11 cellular contexts compared by ENCODE assay signal in the genomic region with DNA sequence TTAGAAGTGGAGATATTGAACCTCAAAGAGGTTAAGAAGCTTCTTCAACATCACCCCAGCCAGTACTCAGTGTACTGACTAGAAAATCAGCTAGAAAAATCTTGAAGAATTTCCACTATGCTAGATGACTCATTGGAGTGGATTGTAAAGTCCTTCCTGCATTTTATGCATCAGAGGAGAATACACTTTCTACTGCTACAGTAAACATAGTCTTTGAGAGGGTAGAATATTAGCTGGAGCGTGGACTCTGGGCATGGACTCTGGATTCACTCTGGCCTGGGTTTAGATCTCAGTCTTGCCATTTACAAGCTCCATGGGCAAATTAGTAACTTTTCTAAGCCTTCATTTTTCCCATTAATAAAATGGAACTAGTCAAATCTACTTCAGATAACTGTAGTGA.
DNase-seq lines count a peak whose midpoint lies in the region; ATAC-seq and TF ChIP-seq lines count a peak whose summit lies in the region.
"Had no signal": no experiment of that assay in that cellular context is flagged by ENCODE, and none has a peak within 500 bp of the region (broad histone marks: within the 10 kb centered on the region; RNA-seq: fewer than 3 reads in every experiment).

No MANE protein-coding gene starts in this region.

- no peak overlapping the region for H3K4me3 ChIP-seq in foreskin fibroblast (ENCODE audit: low read depth in 1 of 2, low read length in 2 of 2)
- H3K4me3 ChIP-seq in skeletal muscle cell (ENCODE audit: low read depth, low read length) = no peak overlapping the region
- H3K4me3 ChIP-seq in CD8-positive, alpha-beta T cell (ENCODE audit: low read depth, low read length) = no peak overlapping the region
- H3K4me3 ChIP-seq: dorsolateral prefrontal cortex had no signal

- H3K27ac Mint-ChIP-seq in CD8-positive, alpha-beta T cell = no peak overlapping the region

- peak; percentile 77 for DNase-seq in GM03348 (ENCODE audit: low spot score)
- peak; percentile 78 to 93 for DNase-seq in SW 1271 (lab: John Stamatoyannopoulos, UW)
- peak; percentile 74 to 83 for DNase-seq in foreskin fibroblast
- peak; percentile 56 for DNase-seq in skeletal muscle cell (ENCODE audit: low read depth)
- no peak for DNase-seq in sciatic nerve (ENCODE audit: low spot score)
- DNase-seq in CD8-positive, alpha-beta T cell = no peak
- DNase-seq: dorsolateral prefrontal cortex, midbrain, NCI-H2081 had no signal

- H3K4me3 Mint-ChIP-seq in CD8-positive, alpha-beta T cell = no peak overlapping the region

- intact Hi-C loops in sciatic nerve (cut with DNase I) = no loop called here
- intact Hi-C loops in CD8-positive, alpha-beta T cell (cut with DNase I, micrococcal nuclease) = no loop called here

- TF ChIP-seq CTCF in foreskin fibroblast (IDR thresholded peaks at IDR 0.05; ENCODE audit: low read depth, low read length) = no peak
- TF ChIP-seq CTCF in CD8-positive, alpha-beta T cell (IDR thresholded peaks at IDR 0.05) = no peak

- no peak overlapping the region for H3K27ac ChIP-seq in CD8-positive, alpha-beta T cell (ENCODE audit: low read depth, low read length)
- H3K27ac ChIP-seq: dorsolateral prefrontal cortex had no signal

- H3K27me3 ChIP-seq in CD8-positive, alpha-beta T cell (ENCODE audit: insufficient read depth, low read length) = no peaks in the 10 kb centered on the region

- CTCF ChIA-PET in CD8-positive, alpha-beta T cell (lab: Charles Lee) = interaction anchor here (0.6 kb wide), 1 partner anchor 20 kb away, joined by 3 read pairs; no protein-coding TSS in a partner anchor

- ATAC-seq in HG02852 (IDR thresholded peaks at IDR 0.05; ENCODE audit: unreplicated experiment) (no peak), HG02588 (IDR thresholded peaks at IDR 0.05; ENCODE audit: unreplicated experiment) (no peak), sciatic nerve (no peak)
- no peak for ATAC-seq in CD8-positive, alpha-beta T cell

- H3K4me1 ChIP-seq in CD8-positive, alpha-beta T cell (ENCODE audit: insufficient read depth, low read length) = no peaks in the 10 kb centered on the region

- peaks cover 14% of the 10 kb centered on the region for H3K27me3 Mint-ChIP-seq in CD8-positive, alpha-beta T cell (ENCODE audit: low read depth)

- no peaks in the 10 kb centered on the region for H3K9me3 Mint-ChIP-seq in CD8-positive, alpha-beta T cell

- POLR2A ChIA-PET in CD8-positive, alpha-beta T cell (lab: Charles Lee) = no interaction called here

- H3K36me3 ChIP-seq in CD8-positive, alpha-beta T cell (ENCODE audit: insufficient read depth, low read length) = no peaks in the 10 kb centered on the region

- H3K4me1 Mint-ChIP-seq in CD8-positive, alpha-beta T cell (ENCODE audit: low read depth) = no peaks in the 10 kb centered on the region

- no peaks in the 10 kb centered on the region for H3K36me3 Mint-ChIP-seq in CD8-positive, alpha-beta T cell

- no peaks in the 10 kb centered on the region for H3K9me3 ChIP-seq in CD8-positive, alpha-beta T cell (ENCODE audit: low read length)

Comparison
In these comparisons a context has a peak if more than half of its experiments do, and no peak if none do; other contexts are left out.
1. DNase-seq: peak in GM03348 (single experiment), SW 1271 (2 of 2), foreskin fibroblast (2 of 2) and skeletal muscle cell (single experiment); none in sciatic nerve (single experiment) and CD8-positive, alpha-beta T cell (0 of 7).